Comparison of ENCODE assay signal across 1 cellular context in the genomic region with DNA sequence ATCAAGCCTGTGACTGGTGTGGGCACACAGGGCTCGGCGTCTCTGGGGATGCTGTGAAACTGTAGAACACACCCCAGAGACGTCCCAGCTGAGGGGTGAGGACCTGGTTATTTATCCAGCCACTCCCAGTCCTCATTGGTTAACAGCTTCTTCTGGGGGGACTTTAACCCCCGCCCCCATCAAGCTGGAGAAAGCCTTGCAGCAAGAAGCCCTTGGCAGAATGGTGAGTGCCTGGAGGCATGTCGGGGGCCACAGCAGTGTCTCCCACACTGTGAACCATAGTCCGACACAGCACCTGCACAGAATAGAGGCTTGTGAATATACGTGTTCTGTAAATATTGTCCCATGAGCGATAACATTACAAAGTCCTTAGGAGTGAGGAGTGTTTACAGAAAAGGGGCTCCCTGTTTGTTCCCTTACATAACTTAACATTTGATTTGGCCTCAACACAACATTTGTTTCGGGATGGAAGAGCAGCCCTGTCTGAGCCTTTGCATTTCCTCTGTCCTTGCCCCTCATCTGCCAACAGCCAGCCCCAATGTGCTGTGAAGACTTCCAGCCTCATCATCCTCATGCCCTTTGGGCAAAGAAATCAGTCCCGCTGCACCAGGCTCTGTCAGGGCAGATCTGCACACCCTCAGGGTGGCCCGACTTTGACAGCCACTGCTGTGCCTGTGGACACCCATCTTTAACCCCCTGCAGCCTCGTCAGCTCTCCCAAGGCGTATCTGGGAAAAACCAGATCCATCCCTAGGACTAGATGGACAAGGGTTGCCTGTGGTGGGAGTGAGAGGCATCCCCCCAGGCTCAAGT.
TF ChIP-seq lines count a peak whose summit lies in the region.

No MANE protein-coding gene starts in this region.

TF ChIP-seq in HepG2, 621 proteins besides CTCF, POLR2A, EP300 and RAD21 (continued from another document and continues in another):
- TF ChIP-seq, protein P1, sequence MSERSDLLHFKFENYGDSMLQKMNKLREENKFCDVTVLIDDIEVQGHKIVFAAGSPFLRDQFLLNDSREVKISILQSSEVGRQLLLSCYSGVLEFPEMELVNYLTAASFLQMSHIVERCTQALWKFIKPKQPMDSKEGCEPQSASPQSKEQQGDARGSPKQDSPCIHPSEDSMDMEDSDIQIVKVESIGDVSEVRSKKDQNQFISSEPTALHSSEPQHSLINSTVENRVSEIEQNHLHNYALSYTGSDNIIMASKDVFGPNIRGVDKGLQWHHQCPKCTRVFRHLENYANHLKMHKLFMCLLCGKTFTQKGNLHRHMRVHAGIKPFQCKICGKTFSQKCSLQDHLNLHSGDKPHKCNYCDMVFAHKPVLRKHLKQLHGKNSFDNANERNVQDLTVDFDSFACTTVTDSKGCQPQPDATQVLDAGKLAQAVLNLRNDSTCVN (CRISPR knock-in tag; IDR thresholded peaks at IDR 0.05; ENCODE audit: borderline replicate concordance): no peak; the same call in 1 of the 2 replicates
- peak; percentile 99 for TF ChIP-seq PRMT3 (CRISPR knock-in tag; IDR thresholded peaks at IDR 0.05; ENCODE audit: borderline replicate concordance, low read depth)
- TF ChIP-seq, protein P2, sequence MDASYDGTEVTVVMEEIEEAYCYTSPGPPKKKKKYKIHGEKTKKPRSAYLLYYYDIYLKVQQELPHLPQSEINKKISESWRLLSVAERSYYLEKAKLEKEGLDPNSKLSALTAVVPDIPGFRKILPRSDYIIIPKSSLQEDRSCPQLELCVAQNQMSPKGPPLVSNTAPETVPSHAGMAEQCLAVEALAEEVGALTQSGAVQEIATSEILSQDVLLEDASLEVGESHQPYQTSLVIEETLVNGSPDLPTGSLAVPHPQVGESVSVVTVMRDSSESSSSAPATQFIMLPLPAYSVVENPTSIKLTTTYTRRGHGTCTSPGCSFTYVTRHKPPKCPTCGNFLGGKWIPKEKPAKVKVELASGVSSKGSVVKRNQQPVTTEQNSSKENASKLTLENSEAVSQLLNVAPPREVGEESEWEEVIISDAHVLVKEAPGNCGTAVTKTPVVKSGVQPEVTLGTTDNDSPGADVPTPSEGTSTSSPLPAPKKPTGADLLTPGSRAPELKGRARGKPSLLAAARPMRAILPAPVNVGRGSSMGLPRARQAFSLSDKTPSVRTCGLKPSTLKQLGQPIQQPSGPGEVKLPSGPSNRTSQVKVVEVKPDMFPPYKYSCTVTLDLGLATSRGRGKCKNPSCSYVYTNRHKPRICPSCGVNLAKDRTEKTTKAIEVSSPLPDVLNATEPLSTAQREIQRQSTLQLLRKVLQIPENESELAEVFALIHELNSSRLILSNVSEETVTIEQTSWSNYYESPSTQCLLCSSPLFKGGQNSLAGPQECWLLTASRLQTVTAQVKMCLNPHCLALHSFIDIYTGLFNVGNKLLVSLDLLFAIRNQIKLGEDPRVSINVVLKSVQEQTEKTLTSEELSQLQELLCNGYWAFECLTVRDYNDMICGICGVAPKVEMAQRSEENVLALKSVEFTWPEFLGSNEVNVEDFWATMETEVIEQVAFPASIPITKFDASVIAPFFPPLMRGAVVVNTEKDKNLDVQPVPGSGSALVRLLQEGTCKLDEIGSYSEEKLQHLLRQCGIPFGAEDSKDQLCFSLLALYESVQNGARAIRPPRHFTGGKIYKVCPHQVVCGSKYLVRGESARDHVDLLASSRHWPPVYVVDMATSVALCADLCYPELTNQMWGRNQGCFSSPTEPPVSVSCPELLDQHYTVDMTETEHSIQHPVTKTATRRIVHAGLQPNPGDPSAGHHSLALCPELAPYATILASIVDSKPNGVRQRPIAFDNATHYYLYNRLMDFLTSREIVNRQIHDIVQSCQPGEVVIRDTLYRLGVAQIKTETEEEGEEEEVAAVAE (CRISPR knock-in tag; IDR thresholded peaks at IDR 0.05; ENCODE audit: borderline replicate concordance): peak; percentile 79
- TF ChIP-seq SIX1 (CRISPR knock-in tag; IDR thresholded peaks at IDR 0.05; ENCODE audit: borderline replicate concordance): peak; percentile 95
- no peak for TF ChIP-seq KLF12 (CRISPR knock-in tag; IDR thresholded peaks at IDR 0.05; ENCODE audit: borderline replicate concordance)
- no peak for TF ChIP-seq ZNF616 (CRISPR knock-in tag; IDR thresholded peaks at IDR 0.05; ENCODE audit: low read depth)
- TF ChIP-seq GFI1 (CRISPR knock-in tag; IDR thresholded peaks at IDR 0.05; ENCODE audit: borderline replicate concordance): peak; percentile 97
- TF ChIP-seq ZNF224 (CRISPR knock-in tag; IDR thresholded peaks at IDR 0.05): peak; percentile 40; the same call in 1 of the 2 replicates
- TF ChIP-seq ATF7 (IDR thresholded peaks at IDR 0.05): no peak
- TF ChIP-seq ATF7 (CRISPR knock-in tag; IDR thresholded peaks at IDR 0.05): peak; percentile 74
- TF ChIP-seq ZKSCAN1 (IDR thresholded peaks at IDR 0.05; ENCODE audit: low read length): no peak
- TF ChIP-seq, protein P3, sequence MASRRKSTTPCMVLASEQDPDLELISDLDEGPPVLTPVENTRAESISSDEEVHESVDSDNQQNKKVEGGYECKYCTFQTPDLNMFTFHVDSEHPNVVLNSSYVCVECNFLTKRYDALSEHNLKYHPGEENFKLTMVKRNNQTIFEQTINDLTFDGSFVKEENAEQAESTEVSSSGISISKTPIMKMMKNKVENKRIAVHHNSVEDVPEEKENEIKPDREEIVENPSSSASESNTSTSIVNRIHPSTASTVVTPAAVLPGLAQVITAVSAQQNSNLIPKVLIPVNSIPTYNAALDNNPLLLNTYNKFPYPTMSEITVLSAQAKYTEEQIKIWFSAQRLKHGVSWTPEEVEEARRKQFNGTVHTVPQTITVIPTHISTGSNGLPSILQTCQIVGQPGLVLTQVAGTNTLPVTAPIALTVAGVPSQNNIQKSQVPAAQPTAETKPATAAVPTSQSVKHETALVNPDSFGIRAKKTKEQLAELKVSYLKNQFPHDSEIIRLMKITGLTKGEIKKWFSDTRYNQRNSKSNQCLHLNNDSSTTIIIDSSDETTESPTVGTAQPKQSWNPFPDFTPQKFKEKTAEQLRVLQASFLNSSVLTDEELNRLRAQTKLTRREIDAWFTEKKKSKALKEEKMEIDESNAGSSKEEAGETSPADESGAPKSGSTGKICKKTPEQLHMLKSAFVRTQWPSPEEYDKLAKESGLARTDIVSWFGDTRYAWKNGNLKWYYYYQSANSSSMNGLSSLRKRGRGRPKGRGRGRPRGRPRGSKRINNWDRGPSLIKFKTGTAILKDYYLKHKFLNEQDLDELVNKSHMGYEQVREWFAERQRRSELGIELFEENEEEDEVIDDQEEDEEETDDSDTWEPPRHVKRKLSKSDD (CRISPR knock-in tag; IDR thresholded peaks at IDR 0.05; ENCODE audit: low read depth): peak; percentile 88
- TF ChIP-seq SRY (CRISPR knock-in tag; IDR thresholded peaks at IDR 0.05): no peak; the same call in none of the 2 replicates
- TF ChIP-seq, protein P4, sequence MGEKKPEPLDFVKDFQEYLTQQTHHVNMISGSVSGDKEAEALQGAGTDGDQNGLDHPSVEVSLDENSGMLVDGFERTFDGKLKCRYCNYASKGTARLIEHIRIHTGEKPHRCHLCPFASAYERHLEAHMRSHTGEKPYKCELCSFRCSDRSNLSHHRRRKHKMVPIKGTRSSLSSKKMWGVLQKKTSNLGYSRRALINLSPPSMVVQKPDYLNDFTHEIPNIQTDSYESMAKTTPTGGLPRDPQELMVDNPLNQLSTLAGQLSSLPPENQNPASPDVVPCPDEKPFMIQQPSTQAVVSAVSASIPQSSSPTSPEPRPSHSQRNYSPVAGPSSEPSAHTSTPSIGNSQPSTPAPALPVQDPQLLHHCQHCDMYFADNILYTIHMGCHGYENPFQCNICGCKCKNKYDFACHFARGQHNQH (CRISPR knock-in tag; IDR thresholded peaks at IDR 0.05): peak; percentile 98
- TF ChIP-seq, protein P5, sequence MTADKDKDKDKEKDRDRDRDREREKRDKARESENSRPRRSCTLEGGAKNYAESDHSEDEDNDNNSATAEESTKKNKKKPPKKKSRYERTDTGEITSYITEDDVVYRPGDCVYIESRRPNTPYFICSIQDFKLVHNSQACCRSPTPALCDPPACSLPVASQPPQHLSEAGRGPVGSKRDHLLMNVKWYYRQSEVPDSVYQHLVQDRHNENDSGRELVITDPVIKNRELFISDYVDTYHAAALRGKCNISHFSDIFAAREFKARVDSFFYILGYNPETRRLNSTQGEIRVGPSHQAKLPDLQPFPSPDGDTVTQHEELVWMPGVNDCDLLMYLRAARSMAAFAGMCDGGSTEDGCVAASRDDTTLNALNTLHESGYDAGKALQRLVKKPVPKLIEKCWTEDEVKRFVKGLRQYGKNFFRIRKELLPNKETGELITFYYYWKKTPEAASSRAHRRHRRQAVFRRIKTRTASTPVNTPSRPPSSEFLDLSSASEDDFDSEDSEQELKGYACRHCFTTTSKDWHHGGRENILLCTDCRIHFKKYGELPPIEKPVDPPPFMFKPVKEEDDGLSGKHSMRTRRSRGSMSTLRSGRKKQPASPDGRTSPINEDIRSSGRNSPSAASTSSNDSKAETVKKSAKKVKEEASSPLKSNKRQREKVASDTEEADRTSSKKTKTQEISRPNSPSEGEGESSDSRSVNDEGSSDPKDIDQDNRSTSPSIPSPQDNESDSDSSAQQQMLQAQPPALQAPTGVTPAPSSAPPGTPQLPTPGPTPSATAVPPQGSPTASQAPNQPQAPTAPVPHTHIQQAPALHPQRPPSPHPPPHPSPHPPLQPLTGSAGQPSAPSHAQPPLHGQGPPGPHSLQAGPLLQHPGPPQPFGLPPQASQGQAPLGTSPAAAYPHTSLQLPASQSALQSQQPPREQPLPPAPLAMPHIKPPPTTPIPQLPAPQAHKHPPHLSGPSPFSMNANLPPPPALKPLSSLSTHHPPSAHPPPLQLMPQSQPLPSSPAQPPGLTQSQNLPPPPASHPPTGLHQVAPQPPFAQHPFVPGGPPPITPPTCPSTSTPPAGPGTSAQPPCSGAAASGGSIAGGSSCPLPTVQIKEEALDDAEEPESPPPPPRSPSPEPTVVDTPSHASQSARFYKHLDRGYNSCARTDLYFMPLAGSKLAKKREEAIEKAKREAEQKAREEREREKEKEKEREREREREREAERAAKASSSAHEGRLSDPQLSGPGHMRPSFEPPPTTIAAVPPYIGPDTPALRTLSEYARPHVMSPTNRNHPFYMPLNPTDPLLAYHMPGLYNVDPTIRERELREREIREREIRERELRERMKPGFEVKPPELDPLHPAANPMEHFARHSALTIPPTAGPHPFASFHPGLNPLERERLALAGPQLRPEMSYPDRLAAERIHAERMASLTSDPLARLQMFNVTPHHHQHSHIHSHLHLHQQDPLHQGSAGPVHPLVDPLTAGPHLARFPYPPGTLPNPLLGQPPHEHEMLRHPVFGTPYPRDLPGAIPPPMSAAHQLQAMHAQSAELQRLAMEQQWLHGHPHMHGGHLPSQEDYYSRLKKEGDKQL (CRISPR knock-in tag; IDR thresholded peaks at IDR 0.05; ENCODE audit: low read depth): peak; percentile 99
- peak; percentile 25 for TF ChIP-seq JARID2 (CRISPR knock-in tag; IDR thresholded peaks at IDR 0.05; ENCODE audit: insufficient replicate concordance)
- TF ChIP-seq ZNF567 (CRISPR knock-in tag; IDR thresholded peaks at IDR 0.05; ENCODE audit: borderline replicate concordance): no peak
- peak; percentile 64 for TF ChIP-seq ZFX (CRISPR knock-in tag; IDR thresholded peaks at IDR 0.05; ENCODE audit: low read depth)
- TF ChIP-seq, protein P6, sequence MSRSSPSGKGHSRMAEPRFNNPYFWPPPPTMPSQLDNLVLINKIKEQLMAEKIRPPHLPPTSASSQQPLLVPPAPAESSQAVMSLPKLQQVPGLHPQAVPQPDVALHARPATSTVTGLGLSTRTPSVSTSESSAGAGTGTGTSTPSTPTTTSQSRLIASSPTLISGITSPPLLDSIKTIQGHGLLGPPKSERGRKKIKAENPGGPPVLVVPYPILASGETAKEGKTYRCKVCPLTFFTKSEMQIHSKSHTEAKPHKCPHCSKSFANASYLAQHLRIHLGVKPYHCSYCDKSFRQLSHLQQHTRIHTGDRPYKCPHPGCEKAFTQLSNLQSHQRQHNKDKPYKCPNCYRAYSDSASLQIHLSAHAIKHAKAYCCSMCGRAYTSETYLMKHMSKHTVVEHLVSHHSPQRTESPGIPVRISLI (CRISPR knock-in tag; IDR thresholded peaks at IDR 0.05; ENCODE audit: borderline replicate concordance): peak; percentile 62; the same call in 1 of the 2 replicates
- peak; percentile 61 for TF ChIP-seq ZNF777 (CRISPR knock-in tag; IDR thresholded peaks at IDR 0.05)
- no peak for TF ChIP-seq DNMT1 (CRISPR knock-in tag; IDR thresholded peaks at IDR 0.05)
- no peak for TF ChIP-seq MAFG (CRISPR knock-in tag; IDR thresholded peaks at IDR 0.05)
- TF ChIP-seq RFX5 (IDR thresholded peaks at IDR 0.05; ENCODE audit: low read depth, low read length): no peak
- TF ChIP-seq, protein P7, sequence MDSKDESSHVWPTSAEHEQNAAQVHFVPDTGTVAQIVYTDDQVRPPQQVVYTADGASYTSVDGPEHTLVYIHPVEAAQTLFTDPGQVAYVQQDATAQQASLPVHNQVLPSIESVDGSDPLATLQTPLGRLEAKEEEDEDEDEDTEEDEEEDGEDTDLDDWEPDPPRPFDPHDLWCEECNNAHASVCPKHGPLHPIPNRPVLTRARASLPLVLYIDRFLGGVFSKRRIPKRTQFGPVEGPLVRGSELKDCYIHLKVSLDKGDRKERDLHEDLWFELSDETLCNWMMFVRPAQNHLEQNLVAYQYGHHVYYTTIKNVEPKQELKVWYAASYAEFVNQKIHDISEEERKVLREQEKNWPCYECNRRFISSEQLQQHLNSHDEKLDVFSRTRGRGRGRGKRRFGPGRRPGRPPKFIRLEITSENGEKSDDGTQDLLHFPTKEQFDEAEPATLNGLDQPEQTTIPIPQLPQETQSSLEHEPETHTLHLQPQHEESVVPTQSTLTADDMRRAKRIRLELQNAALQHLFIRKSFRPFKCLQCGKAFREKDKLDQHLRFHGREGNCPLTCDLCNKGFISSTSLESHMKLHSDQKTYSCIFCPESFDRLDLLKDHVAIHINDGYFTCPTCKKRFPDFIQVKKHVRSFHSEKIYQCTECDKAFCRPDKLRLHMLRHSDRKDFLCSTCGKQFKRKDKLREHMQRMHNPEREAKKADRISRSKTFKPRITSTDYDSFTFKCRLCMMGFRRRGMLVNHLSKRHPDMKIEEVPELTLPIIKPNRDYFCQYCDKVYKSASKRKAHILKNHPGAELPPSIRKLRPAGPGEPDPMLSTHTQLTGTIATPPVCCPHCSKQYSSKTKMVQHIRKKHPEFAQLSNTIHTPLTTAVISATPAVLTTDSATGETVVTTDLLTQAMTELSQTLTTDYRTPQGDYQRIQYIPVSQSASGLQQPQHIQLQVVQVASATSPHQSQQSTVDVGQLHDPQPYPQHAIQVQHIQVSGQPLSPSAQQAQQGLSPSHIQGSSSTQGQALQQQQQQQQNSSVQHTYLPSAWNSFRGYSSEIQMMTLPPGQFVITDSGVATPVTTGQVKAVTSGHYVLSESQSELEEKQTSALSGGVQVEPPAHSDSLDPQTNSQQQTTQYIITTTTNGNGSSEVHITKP (CRISPR knock-in tag; IDR thresholded peaks at IDR 0.05; ENCODE audit: low read depth): peak; percentile 46; the same call in 1 of the 2 replicates
- TF ChIP-seq CAMTA2 (CRISPR knock-in tag; IDR thresholded peaks at IDR 0.05; ENCODE audit: borderline replicate concordance): 0 out of 2 replicates have a peak, but pooled peaks have one; percentile 6
- no peak for TF ChIP-seq REXO4 (CRISPR knock-in tag; IDR thresholded peaks at IDR 0.05; ENCODE audit: borderline replicate concordance)
- no peak for TF ChIP-seq ZC3H4 (CRISPR knock-in tag; IDR thresholded peaks at IDR 0.05; ENCODE audit: borderline replicate concordance)
- no peak for TF ChIP-seq MTA3 (CRISPR knock-in tag; IDR thresholded peaks at IDR 0.05)
- TF ChIP-seq ZNF792 (CRISPR knock-in tag; IDR thresholded peaks at IDR 0.05): peak; percentile 97
- TF ChIP-seq MEIS1 (CRISPR knock-in tag; IDR thresholded peaks at IDR 0.05; ENCODE audit: borderline replicate concordance): peak; percentile 78
- TF ChIP-seq JUND (CRISPR knock-in tag; IDR thresholded peaks at IDR 0.05): peak; percentile 90
